8 cellular contexts compared by ENCODE assay signal in the genomic region with DNA sequence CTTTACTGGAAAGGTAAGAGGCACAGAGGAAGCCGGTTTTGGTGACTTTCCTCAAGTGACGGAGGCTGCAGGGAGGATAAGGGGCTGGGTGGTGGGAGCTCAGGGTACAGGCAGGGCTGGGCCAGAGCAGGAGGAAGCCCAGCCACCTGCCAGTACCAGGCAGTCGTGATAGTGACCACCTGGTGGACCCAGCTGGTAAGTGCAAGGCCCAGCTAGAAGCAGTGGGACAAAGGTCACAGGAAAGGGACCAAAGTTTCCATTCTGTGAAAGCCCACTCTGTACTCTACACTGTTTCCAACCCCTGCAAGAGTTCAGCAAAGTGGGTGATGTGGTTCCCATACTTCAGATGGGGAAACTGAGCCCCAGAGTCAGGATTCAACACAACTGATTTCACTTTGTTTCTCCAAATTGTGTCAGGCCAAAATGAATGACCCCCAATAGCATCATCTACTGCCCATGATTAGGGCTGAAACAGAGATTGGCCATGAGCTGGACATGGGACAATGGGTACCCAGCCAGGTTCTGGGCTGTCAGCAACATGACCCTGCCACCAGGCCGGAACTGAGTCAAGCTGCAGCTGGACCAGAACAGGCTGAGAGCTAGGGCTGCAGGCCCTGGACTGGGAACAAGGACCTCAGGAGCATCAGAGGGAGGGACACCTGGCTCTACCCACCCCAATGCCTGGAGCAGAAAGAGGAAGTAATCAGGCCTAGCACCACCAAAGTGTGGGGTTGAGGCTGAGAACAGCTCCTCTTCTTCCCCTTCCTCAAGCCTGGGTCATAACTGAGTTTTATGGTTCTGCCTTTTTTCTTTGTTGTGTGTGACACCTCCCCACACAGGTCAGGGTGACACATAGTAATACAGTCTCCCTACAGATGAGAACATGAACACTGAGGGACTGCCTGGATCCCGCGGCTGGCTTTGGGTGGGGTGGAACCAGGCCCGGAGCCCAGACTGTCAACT. TPM values are rescaled to one million over a fixed set of nuclear protein-coding genes. Genes with fewer than 3 reads are reported as not detected.
DNase-seq lines count a peak whose midpoint lies in the region; ATAC-seq and TF ChIP-seq lines count a peak whose summit lies in the region.

No MANE protein-coding gene starts in this region.

- H3K9me2 ChIP-seq in DOHH2 (replicated peaks; ENCODE audit: control insufficient read depth, low read length): no peaks in the 10 kb centered on the region

- peak; percentile 97 for ATAC-seq in WTC11
- peak; percentile 20 to 33 for ATAC-seq in right cardiac atrium

- DNase-seq in HuH-7 (ENCODE audit: low spot score) (peak; percentile 79), WTC11 (ENCODE audit: low spot score) (peak; percentile 66), right cardiac atrium (no peak), type B pancreatic cell (ENCODE audit: extremely low spot score, unreplicated experiment) (no peak), NCI-H1694 treated with DMSO at 0.1 percent for 48 hours (lab: John Stamatoyannopoulos, UW) (no peak), cortex of kidney (lab: John Stamatoyannopoulos, UW) (no peak), medulla oblongata (ENCODE audit: extremely low spot score) (no peak)

- H3K4me2 ChIP-seq in DOHH2 (ENCODE audit: low read length): peak overlapping the region; percentile 15; the same call in 1 of the 2 replicates

- peak; percentile 17 for TF ChIP-seq CTCF in DOHH2 (IDR thresholded peaks at IDR 0.05; ENCODE audit: low read depth, low read length, poor library complexity, severe bottlenecking)
- TF ChIP-seq CTCF in WTC11 (IDR thresholded peaks at IDR 0.05): peak; percentile 63
- TF ChIP-seq CTCF in type B pancreatic cell (conservative IDR thresholded peaks at IDR 0.05): peak; percentile 68

- H3K27me3 ChIP-seq in DOHH2 (ENCODE audit: control insufficient read depth, low read length): no peaks in the 10 kb centered on the region
- no peaks in the 10 kb centered on the region for H3K27me3 ChIP-seq in right cardiac atrium (ENCODE audit: control insufficient read depth, insufficient read depth)

- H3K4me1 ChIP-seq in DOHH2 (ENCODE audit: control insufficient read depth, low read length) (peaks cover 44% of the 10 kb centered on the region), right cardiac atrium (ENCODE audit: control insufficient read depth, insufficient read depth, low read length) (no peaks in the 10 kb centered on the region)

- peaks cover 84% of the 10 kb centered on the region for H3K36me3 ChIP-seq in DOHH2 (ENCODE audit: control insufficient read depth, low read length)

- H3K4me3 ChIP-seq in DOHH2 (ENCODE audit: low read length): no peak overlapping the region
- no peak overlapping the region for H3K4me3 ChIP-seq in right cardiac atrium (ENCODE audit: low read length)

- H3K9me3 Mint-ChIP-seq in WTC11: no peaks in the 10 kb centered on the region
- no peaks in the 10 kb centered on the region for H3K9me3 Mint-ChIP-seq in type B pancreatic cell

- WGBS in right cardiac atrium: 70% methylated on average over 7 of the region's 7 CpGs

- CTCF ChIA-PET in WTC11 (lab: Charles Lee): interaction anchor here (0.5 to 2.7 kb wide), 35 partner anchors 9 to 340 kb away, joined by 3 to 24 read pairs (median 5); a partner anchor contains a TSS

- H3K9me3 ChIP-seq in DOHH2 (ENCODE audit: control insufficient read depth, insufficient read depth, low read length) (no peaks in the 10 kb centered on the region), right cardiac atrium (ENCODE audit: control insufficient read depth, low read length) (no peaks in the 10 kb centered on the region)

- H3K27ac ChIP-seq in DOHH2 (ENCODE audit: low read depth, low read length) (no peak overlapping the region), right cardiac atrium (ENCODE audit: low read length) (no peak overlapping the region)

- H4K20me1 ChIP-seq in DOHH2 (ENCODE audit: control insufficient read depth, insufficient read depth, low read depth, low read length): peaks cover 12% of the 10 kb centered on the region; the same call in 1 of the 2 replicates

- H3K4me3 Mint-ChIP-seq in WTC11: no peak overlapping the region
- no peak overlapping the region for H3K4me3 Mint-ChIP-seq in type B pancreatic cell

- POLR2A ChIA-PET in WTC11 (lab: Charles Lee): interaction anchor here (1.0 kb wide), 1 partner anchor 31 kb away, joined by 3 read pairs; no protein-coding TSS in a partner anchor

- peaks cover 73% of the 10 kb centered on the region for H3K79me2 ChIP-seq in DOHH2 (ENCODE audit: control insufficient read depth, low read length)

- H3K4me1 Mint-ChIP-seq in WTC11 (peaks cover 13% of the 10 kb centered on the region), type B pancreatic cell (ENCODE audit: unreplicated experiment) (peaks cover 28% of the 10 kb centered on the region)

- H3K27me3 Mint-ChIP-seq in WTC11 (ENCODE audit: low read depth) (no peaks in the 10 kb centered on the region), type B pancreatic cell (peaks cover 6% of the 10 kb centered on the region)

- intact Hi-C loops in right cardiac atrium (cut with DNase I): no loop called here

- H3K27ac Mint-ChIP-seq in WTC11 (no peak overlapping the region), type B pancreatic cell (no peak overlapping the region)

- H3F3A ChIP-seq in DOHH2 (ENCODE audit: control insufficient read depth, insufficient read depth): no peaks in the 10 kb centered on the region

- H3K36me3 Mint-ChIP-seq in WTC11 (no peaks in the 10 kb centered on the region), type B pancreatic cell (no peaks in the 10 kb centered on the region)

TF ChIP-seq in WTC11, 78 proteins besides CTCF, POLR2A, EP300 and RAD21 (continues in another document):
- TF ChIP-seq ZNF671 (CRISPR knock-in tag; IDR thresholded peaks at IDR 0.05) (no peak), CREB1 (CRISPR knock-in tag; IDR thresholded peaks at IDR 0.05) (no peak), SP1 (CRISPR knock-in tag; conservative IDR thresholded peaks at IDR 0.05) (no peak), SMAD4 (CRISPR knock-in tag; IDR thresholded peaks at IDR 0.05) (no peak), IRF2 (CRISPR knock-in tag; IDR thresholded peaks at IDR 0.05; ENCODE audit: borderline replicate concordance, low read depth) (no peak), ZBTB21 (CRISPR knock-in tag; IDR thresholded peaks at IDR 0.05; ENCODE audit: borderline replicate concordance) (no peak), RORB (CRISPR knock-in tag; IDR thresholded peaks at IDR 0.05) (no peak), ETV6 (CRISPR knock-in tag; IDR thresholded peaks at IDR 0.05) (no peak), GABPB1 (CRISPR knock-in tag; IDR thresholded peaks at IDR 0.05) (no peak)
- TF ChIP-seq, protein P1, sequence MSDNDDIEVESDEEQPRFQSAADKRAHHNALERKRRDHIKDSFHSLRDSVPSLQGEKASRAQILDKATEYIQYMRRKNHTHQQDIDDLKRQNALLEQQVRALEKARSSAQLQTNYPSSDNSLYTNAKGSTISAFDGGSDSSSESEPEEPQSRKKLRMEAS (CRISPR knock-in tag; IDR thresholded peaks at IDR 0.05): no peak
- TF ChIP-seq, protein P2, sequence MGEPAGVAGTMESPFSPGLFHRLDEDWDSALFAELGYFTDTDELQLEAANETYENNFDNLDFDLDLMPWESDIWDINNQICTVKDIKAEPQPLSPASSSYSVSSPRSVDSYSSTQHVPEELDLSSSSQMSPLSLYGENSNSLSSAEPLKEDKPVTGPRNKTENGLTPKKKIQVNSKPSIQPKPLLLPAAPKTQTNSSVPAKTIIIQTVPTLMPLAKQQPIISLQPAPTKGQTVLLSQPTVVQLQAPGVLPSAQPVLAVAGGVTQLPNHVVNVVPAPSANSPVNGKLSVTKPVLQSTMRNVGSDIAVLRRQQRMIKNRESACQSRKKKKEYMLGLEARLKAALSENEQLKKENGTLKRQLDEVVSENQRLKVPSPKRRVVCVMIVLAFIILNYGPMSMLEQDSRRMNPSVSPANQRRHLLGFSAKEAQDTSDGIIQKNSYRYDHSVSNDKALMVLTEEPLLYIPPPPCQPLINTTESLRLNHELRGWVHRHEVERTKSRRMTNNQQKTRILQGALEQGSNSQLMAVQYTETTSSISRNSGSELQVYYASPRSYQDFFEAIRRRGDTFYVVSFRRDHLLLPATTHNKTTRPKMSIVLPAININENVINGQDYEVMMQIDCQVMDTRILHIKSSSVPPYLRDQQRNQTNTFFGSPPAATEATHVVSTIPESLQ (CRISPR knock-in tag; IDR thresholded peaks at IDR 0.05): no peak
- TF ChIP-seq, protein P3, sequence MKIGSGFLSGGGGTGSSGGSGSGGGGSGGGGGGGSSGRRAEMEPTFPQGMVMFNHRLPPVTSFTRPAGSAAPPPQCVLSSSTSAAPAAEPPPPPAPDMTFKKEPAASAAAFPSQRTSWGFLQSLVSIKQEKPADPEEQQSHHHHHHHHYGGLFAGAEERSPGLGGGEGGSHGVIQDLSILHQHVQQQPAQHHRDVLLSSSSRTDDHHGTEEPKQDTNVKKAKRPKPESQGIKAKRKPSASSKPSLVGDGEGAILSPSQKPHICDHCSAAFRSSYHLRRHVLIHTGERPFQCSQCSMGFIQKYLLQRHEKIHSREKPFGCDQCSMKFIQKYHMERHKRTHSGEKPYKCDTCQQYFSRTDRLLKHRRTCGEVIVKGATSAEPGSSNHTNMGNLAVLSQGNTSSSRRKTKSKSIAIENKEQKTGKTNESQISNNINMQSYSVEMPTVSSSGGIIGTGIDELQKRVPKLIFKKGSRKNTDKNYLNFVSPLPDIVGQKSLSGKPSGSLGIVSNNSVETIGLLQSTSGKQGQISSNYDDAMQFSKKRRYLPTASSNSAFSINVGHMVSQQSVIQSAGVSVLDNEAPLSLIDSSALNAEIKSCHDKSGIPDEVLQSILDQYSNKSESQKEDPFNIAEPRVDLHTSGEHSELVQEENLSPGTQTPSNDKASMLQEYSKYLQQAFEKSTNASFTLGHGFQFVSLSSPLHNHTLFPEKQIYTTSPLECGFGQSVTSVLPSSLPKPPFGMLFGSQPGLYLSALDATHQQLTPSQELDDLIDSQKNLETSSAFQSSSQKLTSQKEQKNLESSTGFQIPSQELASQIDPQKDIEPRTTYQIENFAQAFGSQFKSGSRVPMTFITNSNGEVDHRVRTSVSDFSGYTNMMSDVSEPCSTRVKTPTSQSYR (CRISPR knock-in tag; IDR thresholded peaks at IDR 0.05): no peak
- TF ChIP-seq, protein P4, sequence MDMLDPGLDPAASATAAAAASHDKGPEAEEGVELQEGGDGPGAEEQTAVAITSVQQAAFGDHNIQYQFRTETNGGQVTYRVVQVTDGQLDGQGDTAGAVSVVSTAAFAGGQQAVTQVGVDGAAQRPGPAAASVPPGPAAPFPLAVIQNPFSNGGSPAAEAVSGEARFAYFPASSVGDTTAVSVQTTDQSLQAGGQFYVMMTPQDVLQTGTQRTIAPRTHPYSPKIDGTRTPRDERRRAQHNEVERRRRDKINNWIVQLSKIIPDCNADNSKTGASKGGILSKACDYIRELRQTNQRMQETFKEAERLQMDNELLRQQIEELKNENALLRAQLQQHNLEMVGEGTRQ (CRISPR knock-in tag; IDR thresholded peaks at IDR 0.05): no peak

RNA-seq across cellular contexts. Expression of a gene that starts 50.2 kb away (rescaled TPM):
- total RNA-seq in WTC11 (2021) (1.3 to 2.1 TPM (median 1.9 TPM) in 3 replicates), right cardiac atrium (1 to 10 TPM; 2.4 to 3.8 (median 3.4) TPM), type B pancreatic cell (ENCODE audit: low replicate concordance) (0.45 and 3.8 TPM in 2 replicates)
- 1.2 TPM for polyA plus RNA-seq in right cardiac atrium

Comparison
In these comparisons a context has a peak if more than half of its experiments do, and no peak if none do; other contexts are left out.
1. CTCF ChIP-seq: peak in every context shown above with its lines; median percentile 68 in type B pancreatic cell; 63 in WTC11; 17 in DOHH2.
2. DNase-seq: peak in HuH-7 (single experiment) and WTC11 (single experiment); none in right cardiac atrium (0 of 3), type B pancreatic cell (single experiment), NCI-H1694 treated with DMSO at 0.1 percent for 48 hours (single experiment), cortex of kidney (single experiment) and medulla oblongata (single experiment).